1 cellular context compared by ENCODE assay signal in the genomic region with DNA sequence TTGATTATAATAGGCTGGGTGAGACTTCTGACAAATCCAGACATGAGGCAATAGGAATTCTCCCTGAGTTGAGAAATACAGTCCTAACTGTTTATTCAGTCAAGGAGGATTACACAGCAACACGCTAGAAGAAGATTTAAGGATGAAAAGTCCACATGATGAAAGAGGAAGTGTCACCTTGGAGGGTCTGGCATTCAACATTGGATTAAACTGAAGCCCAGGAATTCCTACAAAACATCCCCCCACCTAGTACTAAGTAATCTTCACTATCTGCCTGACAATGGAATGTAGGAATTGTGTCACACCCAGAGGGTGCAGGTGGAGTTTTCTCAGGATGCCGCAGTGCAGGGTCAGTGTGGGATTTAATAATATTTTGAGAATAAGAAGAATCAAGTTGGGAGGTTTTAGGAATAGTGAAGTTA.
A peak's percentile ranks its signal among the peaks of the same experiment; 100 is the strongest.
TF ChIP-seq lines count a peak whose summit lies in the region.

No MANE protein-coding gene starts in this region.

TF ChIP-seq in HepG2, 621 proteins besides CTCF, POLR2A, EP300 and RAD21 (continued from another document and continues in another):
- TF ChIP-seq, protein P1, sequence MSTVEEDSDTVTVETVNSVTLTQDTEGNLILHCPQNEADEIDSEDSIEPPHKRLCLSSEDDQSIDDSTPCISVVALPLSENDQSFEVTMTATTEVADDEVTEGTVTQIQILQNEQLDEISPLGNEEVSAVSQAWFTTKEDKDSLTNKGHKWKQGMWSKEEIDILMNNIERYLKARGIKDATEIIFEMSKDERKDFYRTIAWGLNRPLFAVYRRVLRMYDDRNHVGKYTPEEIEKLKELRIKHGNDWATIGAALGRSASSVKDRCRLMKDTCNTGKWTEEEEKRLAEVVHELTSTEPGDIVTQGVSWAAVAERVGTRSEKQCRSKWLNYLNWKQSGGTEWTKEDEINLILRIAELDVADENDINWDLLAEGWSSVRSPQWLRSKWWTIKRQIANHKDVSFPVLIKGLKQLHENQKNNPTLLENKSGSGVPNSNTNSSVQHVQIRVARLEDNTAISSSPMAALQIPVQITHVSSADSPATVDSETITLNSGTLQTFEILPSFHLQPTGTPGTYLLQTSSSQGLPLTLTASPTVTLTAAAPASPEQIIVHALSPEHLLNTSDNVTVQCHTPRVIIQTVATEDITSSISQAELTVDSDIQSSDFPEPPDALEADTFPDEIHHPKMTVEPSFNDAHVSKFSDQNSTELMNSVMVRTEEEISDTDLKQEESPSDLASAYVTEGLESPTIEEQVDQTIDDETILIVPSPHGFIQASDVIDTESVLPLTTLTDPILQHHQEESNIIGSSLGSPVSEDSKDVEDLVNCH (CRISPR knock-in tag; IDR thresholded peaks at IDR 0.05) = no peak
- TF ChIP-seq RXRA (CRISPR knock-in tag; IDR thresholded peaks at IDR 0.05) = no peak; the same call in 1 of the 2 replicates
- TF ChIP-seq, protein P2, sequence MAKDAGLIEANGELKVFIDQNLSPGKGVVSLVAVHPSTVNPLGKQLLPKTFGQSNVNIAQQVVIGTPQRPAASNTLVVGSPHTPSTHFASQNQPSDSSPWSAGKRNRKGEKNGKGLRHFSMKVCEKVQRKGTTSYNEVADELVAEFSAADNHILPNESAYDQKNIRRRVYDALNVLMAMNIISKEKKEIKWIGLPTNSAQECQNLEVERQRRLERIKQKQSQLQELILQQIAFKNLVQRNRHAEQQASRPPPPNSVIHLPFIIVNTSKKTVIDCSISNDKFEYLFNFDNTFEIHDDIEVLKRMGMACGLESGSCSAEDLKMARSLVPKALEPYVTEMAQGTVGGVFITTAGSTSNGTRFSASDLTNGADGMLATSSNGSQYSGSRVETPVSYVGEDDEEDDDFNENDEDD (CRISPR knock-in tag; IDR thresholded peaks at IDR 0.05; ENCODE audit: borderline replicate concordance) = no peak
- TF ChIP-seq ATF1 (CRISPR knock-in tag; IDR thresholded peaks at IDR 0.05) = peak; percentile 17; the same call in 1 of the 2 replicates
- TF ChIP-seq, protein P3, sequence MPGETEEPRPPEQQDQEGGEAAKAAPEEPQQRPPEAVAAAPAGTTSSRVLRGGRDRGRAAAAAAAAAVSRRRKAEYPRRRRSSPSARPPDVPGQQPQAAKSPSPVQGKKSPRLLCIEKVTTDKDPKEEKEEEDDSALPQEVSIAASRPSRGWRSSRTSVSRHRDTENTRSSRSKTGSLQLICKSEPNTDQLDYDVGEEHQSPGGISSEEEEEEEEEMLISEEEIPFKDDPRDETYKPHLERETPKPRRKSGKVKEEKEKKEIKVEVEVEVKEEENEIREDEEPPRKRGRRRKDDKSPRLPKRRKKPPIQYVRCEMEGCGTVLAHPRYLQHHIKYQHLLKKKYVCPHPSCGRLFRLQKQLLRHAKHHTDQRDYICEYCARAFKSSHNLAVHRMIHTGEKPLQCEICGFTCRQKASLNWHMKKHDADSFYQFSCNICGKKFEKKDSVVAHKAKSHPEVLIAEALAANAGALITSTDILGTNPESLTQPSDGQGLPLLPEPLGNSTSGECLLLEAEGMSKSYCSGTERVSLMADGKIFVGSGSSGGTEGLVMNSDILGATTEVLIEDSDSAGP (CRISPR knock-in tag; IDR thresholded peaks at IDR 0.05; ENCODE audit: borderline replicate concordance) = no peak
- TF ChIP-seq NFIB (CRISPR knock-in tag; IDR thresholded peaks at IDR 0.05; ENCODE audit: borderline replicate concordance) = no peak
- no peak for TF ChIP-seq PHB2 (IDR thresholded peaks at IDR 0.05; ENCODE audit: partially characterized antibody)
- peak; percentile 80 for TF ChIP-seq GATA4 (IDR thresholded peaks at IDR 0.05; ENCODE audit: borderline replicate concordance, low read depth)
- no peak for TF ChIP-seq HINFP (CRISPR knock-in tag; IDR thresholded peaks at IDR 0.05; ENCODE audit: low read depth)
- TF ChIP-seq FOXK1 (CRISPR knock-in tag; IDR thresholded peaks at IDR 0.05; ENCODE audit: borderline replicate concordance, low read depth) = peak; percentile 75; the same call in 1 of the 2 replicates
- peak; percentile 79 for TF ChIP-seq KDM6A (CRISPR knock-in tag; IDR thresholded peaks at IDR 0.05; ENCODE audit: low read depth)
- no peak for TF ChIP-seq SNAPC4 (CRISPR knock-in tag; IDR thresholded peaks at IDR 0.05)
- TF ChIP-seq EED (CRISPR knock-in tag; IDR thresholded peaks at IDR 0.05) = no peak
- no peak for TF ChIP-seq ZNF772 (CRISPR knock-in tag; IDR thresholded peaks at IDR 0.05)
- TF ChIP-seq JARID2 (CRISPR knock-in tag; IDR thresholded peaks at IDR 0.05; ENCODE audit: insufficient replicate concordance) = no peak
- TF ChIP-seq SIX1 (CRISPR knock-in tag; IDR thresholded peaks at IDR 0.05; ENCODE audit: borderline replicate concordance) = peak; percentile 73; the same call in 1 of the 2 replicates
- no peak; the same call in 1 of the 2 replicates for TF ChIP-seq ARID4A (CRISPR knock-in tag; IDR thresholded peaks at IDR 0.05; ENCODE audit: borderline replicate concordance)
- TF ChIP-seq, protein P4, sequence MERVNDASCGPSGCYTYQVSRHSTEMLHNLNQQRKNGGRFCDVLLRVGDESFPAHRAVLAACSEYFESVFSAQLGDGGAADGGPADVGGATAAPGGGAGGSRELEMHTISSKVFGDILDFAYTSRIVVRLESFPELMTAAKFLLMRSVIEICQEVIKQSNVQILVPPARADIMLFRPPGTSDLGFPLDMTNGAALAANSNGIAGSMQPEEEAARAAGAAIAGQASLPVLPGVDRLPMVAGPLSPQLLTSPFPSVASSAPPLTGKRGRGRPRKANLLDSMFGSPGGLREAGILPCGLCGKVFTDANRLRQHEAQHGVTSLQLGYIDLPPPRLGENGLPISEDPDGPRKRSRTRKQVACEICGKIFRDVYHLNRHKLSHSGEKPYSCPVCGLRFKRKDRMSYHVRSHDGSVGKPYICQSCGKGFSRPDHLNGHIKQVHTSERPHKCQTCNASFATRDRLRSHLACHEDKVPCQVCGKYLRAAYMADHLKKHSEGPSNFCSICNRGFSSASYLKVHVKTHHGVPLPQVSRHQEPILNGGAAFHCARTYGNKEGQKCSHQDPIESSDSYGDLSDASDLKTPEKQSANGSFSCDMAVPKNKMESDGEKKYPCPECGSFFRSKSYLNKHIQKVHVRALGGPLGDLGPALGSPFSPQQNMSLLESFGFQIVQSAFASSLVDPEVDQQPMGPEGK (CRISPR knock-in tag; IDR thresholded peaks at IDR 0.05) = peak; percentile 74
- TF ChIP-seq SP5 (CRISPR knock-in tag; IDR thresholded peaks at IDR 0.05; ENCODE audit: borderline replicate concordance, low read depth) = no peak
- no peak for TF ChIP-seq EEA1 (CRISPR knock-in tag; IDR thresholded peaks at IDR 0.05; ENCODE audit: borderline replicate concordance)
- peak; percentile 66; the same call in 1 of the 2 replicates for TF ChIP-seq IKZF5 (CRISPR knock-in tag; IDR thresholded peaks at IDR 0.05)
- TF ChIP-seq ZNF616 (CRISPR knock-in tag; IDR thresholded peaks at IDR 0.05; ENCODE audit: low read depth) = no peak
- TF ChIP-seq ZNF674 (CRISPR knock-in tag; IDR thresholded peaks at IDR 0.05; ENCODE audit: low read depth) = no peak
- TF ChIP-seq, protein P5, sequence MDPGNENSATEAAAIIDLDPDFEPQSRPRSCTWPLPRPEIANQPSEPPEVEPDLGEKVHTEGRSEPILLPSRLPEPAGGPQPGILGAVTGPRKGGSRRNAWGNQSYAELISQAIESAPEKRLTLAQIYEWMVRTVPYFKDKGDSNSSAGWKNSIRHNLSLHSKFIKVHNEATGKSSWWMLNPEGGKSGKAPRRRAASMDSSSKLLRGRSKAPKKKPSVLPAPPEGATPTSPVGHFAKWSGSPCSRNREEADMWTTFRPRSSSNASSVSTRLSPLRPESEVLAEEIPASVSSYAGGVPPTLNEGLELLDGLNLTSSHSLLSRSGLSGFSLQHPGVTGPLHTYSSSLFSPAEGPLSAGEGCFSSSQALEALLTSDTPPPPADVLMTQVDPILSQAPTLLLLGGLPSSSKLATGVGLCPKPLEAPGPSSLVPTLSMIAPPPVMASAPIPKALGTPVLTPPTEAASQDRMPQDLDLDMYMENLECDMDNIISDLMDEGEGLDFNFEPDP (CRISPR knock-in tag; conservative IDR thresholded peaks at IDR 0.05) = no peak
- TF ChIP-seq ZBTB7B (CRISPR knock-in tag; IDR thresholded peaks at IDR 0.05) = peak; percentile 67; the same call in 1 of the 2 replicates
- TF ChIP-seq YEATS4 (CRISPR knock-in tag; IDR thresholded peaks at IDR 0.05; ENCODE audit: borderline replicate concordance) = no peak
- no peak for TF ChIP-seq RFX5 (IDR thresholded peaks at IDR 0.05; ENCODE audit: low read depth, low read length)
- TF ChIP-seq NONO (IDR thresholded peaks at IDR 0.05) = no peak
- TF ChIP-seq NONO (CRISPR knock-in tag; conservative IDR thresholded peaks at IDR 0.05) = 0 out of 2 replicates have a peak, but pooled peaks have one; percentile 24
- TF ChIP-seq GZF1 (CRISPR knock-in tag; IDR thresholded peaks at IDR 0.05) = no peak
- no peak for TF ChIP-seq ZNF577 (CRISPR knock-in tag; IDR thresholded peaks at IDR 0.05; ENCODE audit: borderline replicate concordance, low read depth)
- TF ChIP-seq NPAS2 (CRISPR knock-in tag; IDR thresholded peaks at IDR 0.05; ENCODE audit: borderline replicate concordance) = no peak
- TF ChIP-seq CEBPG (CRISPR knock-in tag; IDR thresholded peaks at IDR 0.05) = peak; percentile 95
- TF ChIP-seq MXD1 (CRISPR knock-in tag; IDR thresholded peaks at IDR 0.05) = no peak
